In genomic region chr22:17562906-17563870, GRCh38 we compare ENCODE assay signal across 10 cellular contexts. TPM values are rescaled to one million over a fixed set of nuclear protein-coding genes. Genes with fewer than 3 reads are reported as not detected.
DNase-seq lines count a peak whose midpoint lies in the region; ATAC-seq and TF ChIP-seq lines count a peak whose summit lies in the region.
"Had no signal": no experiment of that assay in that cellular context is flagged by ENCODE, and none has a peak within 500 bp of the region (broad histone marks: within the 10 kb centered on the region; RNA-seq: fewer than 3 reads in every experiment).

SLC25A18 (plus strand) TSS chr22:17563498; CDS start chr22:17579945, 16,447 bp downstream.

- no peaks in the 10 kb centered on the region for H3K9me3 Mint-ChIP-seq in progenitor cell of endocrine pancreas (ENCODE audit: low read depth)
- peaks cover 0 to 1% (median 0%) of the 10 kb centered on the region in 8 donors for H3K9me3 Mint-ChIP-seq in CD4-positive, alpha-beta memory T cell

- H3K4me3 Mint-ChIP-seq in progenitor cell of endocrine pancreas (ENCODE audit: low read depth) = no peak within 1 kb of the TSS
- H3K4me3 Mint-ChIP-seq in CD4-positive, alpha-beta memory T cell = no peak within 1 kb of the TSS

- CTCF ChIA-PET in CD4-positive, alpha-beta memory T cell (lab: Charles Lee; ENCODE audit: partially characterized antibody) = no interaction called here

- no peaks in the 10 kb centered on the region for H3K27me3 ChIP-seq in WERI-Rb-1 (ENCODE audit: insufficient read depth, low read depth, severe bottlenecking)
- no peaks in the 10 kb centered on the region for H3K27me3 ChIP-seq in CD4-positive, alpha-beta memory T cell (ENCODE audit: insufficient read depth, low read length)

- no peaks in the 10 kb centered on the region for H3K27me3 Mint-ChIP-seq in progenitor cell of endocrine pancreas
- H3K27me3 Mint-ChIP-seq in CD4-positive, alpha-beta memory T cell = peaks cover 5 to 8% of the 10 kb centered on the region in 2 donors

- intact Hi-C loops in left ventricle myocardium superior (cut with micrococcal nuclease) = no loop called here
- intact Hi-C loops in CD4-positive, alpha-beta memory T cell (cut with micrococcal nuclease) = no loop called here

- no peak within 1 kb of the TSS for H3K27ac ChIP-seq in WERI-Rb-1
- no peak within 1 kb of the TSS for H3K27ac ChIP-seq in CD4-positive, alpha-beta memory T cell (ENCODE audit: low read depth, low read length)

- H3K9me3 ChIP-seq in WERI-Rb-1 (ENCODE audit: severe bottlenecking) = no peaks in the 10 kb centered on the region
- H3K9me3 ChIP-seq in CD4-positive, alpha-beta memory T cell (ENCODE audit: control insufficient read depth in 1 of 2, low read length in 2 of 2) = no peaks in the 10 kb centered on the region

- POLR2A ChIA-PET in CD4-positive, alpha-beta memory T cell (lab: Charles Lee; ENCODE audit: partially characterized antibody) = no interaction called here

- no peaks in the 10 kb centered on the region for H3K4me1 ChIP-seq in CD4-positive, alpha-beta memory T cell (ENCODE audit: insufficient read depth, low read length)

- H3K4me3 ChIP-seq in WERI-Rb-1 (ENCODE audit: low read depth, low read length) = peak within 1 kb of the TSS; percentile 0; the same call in 1 of the 2 replicates
- H3K4me3 ChIP-seq in CD4-positive, alpha-beta memory T cell (ENCODE audit: low read length in 2 of 2) = no peak within 1 kb of the TSS

- H3K36me3 ChIP-seq in WERI-Rb-1 = no peaks in the 10 kb centered on the region
- no peaks in the 10 kb centered on the region for H3K36me3 ChIP-seq in CD4-positive, alpha-beta memory T cell (ENCODE audit: insufficient read depth, low read length)

- peak; percentile 38 for DNase-seq in Caki2 (ENCODE audit: low read depth)
- peak; percentile 42 for DNase-seq in WERI-Rb-1
- peak; percentile 83 for DNase-seq in left ventricle myocardium superior
- no peak for DNase-seq in progenitor cell of endocrine pancreas (ENCODE audit: low spot score, unreplicated experiment)
- no peak for DNase-seq in CD4-positive, alpha-beta memory T cell
- DNase-seq in GM03348 (ENCODE audit: low spot score) = no peak
- DNase-seq: activated CD8-positive, alpha-beta memory T cell treated with anti-CD3 and anti-CD28 coated beads, Interleukin-2, amount 50 U/mL, for 48 hours; NCI-H774 had no signal

- ATAC-seq in left ventricle myocardium superior (peak; percentile 92), HG02571 (IDR thresholded peaks at IDR 0.05; ENCODE audit: unreplicated experiment) (no peak), GM21528 (IDR thresholded peaks at IDR 0.05; ENCODE audit: low FRiP score, unreplicated experiment) (no peak)

- H3K27ac Mint-ChIP-seq in progenitor cell of endocrine pancreas = peak within 1 kb of the TSS; percentile 29
- H3K27ac Mint-ChIP-seq in CD4-positive, alpha-beta memory T cell = no peak within 1 kb of the TSS

- H3K36me3 Mint-ChIP-seq in progenitor cell of endocrine pancreas (ENCODE audit: insufficient read depth) = peaks cover 16% of the 10 kb centered on the region
- no peaks in the 10 kb centered on the region for H3K36me3 Mint-ChIP-seq in CD4-positive, alpha-beta memory T cell

- TF ChIP-seq CTCF in WERI-Rb-1 (IDR thresholded peaks at IDR 0.05; ENCODE audit: low read depth, low read length) (0 out of 2 replicates have a peak, but pooled peaks have one; percentile 17), progenitor cell of endocrine pancreas (IDR thresholded peaks at IDR 0.05; ENCODE audit: unreplicated experiment) (no peak)

- peaks cover 5% of the 10 kb centered on the region for H3K4me1 Mint-ChIP-seq in progenitor cell of endocrine pancreas (ENCODE audit: low read depth)
- H3K4me1 Mint-ChIP-seq in CD4-positive, alpha-beta memory T cell = no peaks in the 10 kb centered on the region

- in situ Hi-C loops in Caki2 (cut with HindIII; ENCODE audit: low pct_unique_long_range_greater_than_20kb, low sequenced_read_pairs) = no loop called here

RNA-seq across cellular contexts. Expression of gene SLC25A18, which starts in this region (rescaled TPM):
- total RNA-seq in Caki2 (2014; rRNA removed; shearing (Covaris generic); ENCODE audit: low replicate concordance) = not detected in 2 replicates
- 2.2 TPM for total RNA-seq in left ventricle myocardium superior
- 2.3 and 2.6 TPM in 2 replicates for total RNA-seq in progenitor cell of endocrine pancreas
- total RNA-seq in CD4-positive, alpha-beta memory T cell = not detected
- under 1 TPM in 1 of 2 donors, not detected in 1; 0.10 TPM for polyA plus RNA-seq in CD4-positive, alpha-beta memory T cell

Comparison
In these comparisons a context has a peak if more than half of its experiments do, and no peak if none do; other contexts are left out.
1. Peak in DNase-seq in Caki2; RNA of the gene not detected or under 1 TPM.
2. DNase-seq: peak in WERI-Rb-1 (single experiment) and left ventricle myocardium superior (single experiment); none in progenitor cell of endocrine pancreas (single experiment), CD4-positive, alpha-beta memory T cell (0 of 5) and GM03348 (single experiment).